19 cellular contexts compared by ENCODE assay signal in genomic region chr1:116321766-116322175, GRCh38. TPM values are rescaled to one million over a fixed set of nuclear protein-coding genes. Genes with fewer than 3 reads are reported as not detected.
DNase-seq lines count a peak whose midpoint lies in the region; ATAC-seq and TF ChIP-seq lines count a peak whose summit lies in the region.
"Had no signal": no experiment of that assay in that cellular context is flagged by ENCODE, and none has a peak within 500 bp of the region (broad histone marks: within the 10 kb centered on the region; RNA-seq: fewer than 3 reads in every experiment).

No MANE protein-coding gene starts in this region.

- H3K36me3 ChIP-seq in DND-41 (ENCODE audit: insufficient read depth, low read length) (no peaks in the 10 kb centered on the region), left lung (no peaks in the 10 kb centered on the region)
- H3K36me3 ChIP-seq: BLaER1, upper lobe of left lung, WERI-Rb-1 had no signal

- TF ChIP-seq CTCF in DND-41 (IDR thresholded peaks at IDR 0.05; ENCODE audit: borderline replicate concordance, extremely low read depth, low read length, poor library complexity, severe bottlenecking) (no peak), left lung (IDR thresholded peaks at IDR 0.05) (no peak)

- TF ChIP-seq POLR2A in erythroblast (IDR thresholded peaks at IDR 0.05; ENCODE audit: low read length) = no peak

- H3K4me1 ChIP-seq in DND-41 (ENCODE audit: insufficient read depth, low read length) (peaks cover 33% of the 10 kb centered on the region), left lung (no peaks in the 10 kb centered on the region)

- peak; percentile 17 for DNase-seq in COR-L47 (lab: John Stamatoyannopoulos, UW)
- peak; percentile 71 for DNase-seq in DND-41
- DNase-seq in SHP77 (lab: John Stamatoyannopoulos, UW) = peak; percentile 87 to 94
- no peak for DNase-seq in left lung
- no peak for DNase-seq in NCI-H2107 (lab: John Stamatoyannopoulos, UW)
- no peak for DNase-seq in DMS 273 (lab: John Stamatoyannopoulos, UW; ENCODE audit: unreplicated experiment)
- no peak for DNase-seq in erythroblast (lab: John Stamatoyannopoulos, UW)
- no peak for DNase-seq in GM03348 (ENCODE audit: low spot score)
- DNase-seq: activated CD8-positive, alpha-beta memory T cell treated with anti-CD3 and anti-CD28 coated beads, Interleukin-2, amount 10 ng/mL, durations not matched to agents 7 days and 5 days; GM23248; immature natural killer cell; NCI-H82; nephron progenitor cell; stimulated activated naive CD8-positive, alpha-beta T cell treated with anti-CD3 and anti-CD28 coated beads, Interleukin-15, Interleukin-2, amounts not matched to agents 100 U/mL and 50 U/mL, for 24 hours; SW 1271; upper lobe of left lung; WERI-Rb-1 had no signal

- H3K27ac ChIP-seq in DND-41 (ENCODE audit: low read length) (peak overlapping the region; percentile 6; the same call in 1 of the 2 replicates), left lung (no peak overlapping the region)
- H3K27ac ChIP-seq: BLaER1, GM23248, KMS-11, upper lobe of left lung, WERI-Rb-1 had no signal

- no peak overlapping the region for H3K9ac ChIP-seq in DND-41 (ENCODE audit: low read depth, low read length)
- H3K9ac ChIP-seq: BLaER1, GM23248, KMS-11 had no signal

- H3K9me3 ChIP-seq in DND-41 (ENCODE audit: insufficient read depth, low read length, severe bottlenecking) (no peaks in the 10 kb centered on the region), left lung (no peaks in the 10 kb centered on the region)
- H3K9me3 ChIP-seq: BLaER1, upper lobe of left lung had no signal

- no peaks in the 10 kb centered on the region for H3K79me2 ChIP-seq in DND-41 (ENCODE audit: insufficient read depth, low read length)

- 0 out of 2 replicates have a peak overlapping the region, but pooled peaks have one; percentile 20 for H2AFZ ChIP-seq in DND-41 (ENCODE audit: low read depth, low read length)
- H2AFZ ChIP-seq: GM23248 had no signal

- H3K27me3 ChIP-seq in DND-41 (ENCODE audit: insufficient read depth, low read length, poor library complexity) (no peaks in the 10 kb centered on the region), left lung (no peaks in the 10 kb centered on the region)
- H3K27me3 ChIP-seq: BLaER1, upper lobe of left lung had no signal

- ATAC-seq in DND-41 (ENCODE audit: insufficient read depth, low read depth) = peak; percentile 42
- ATAC-seq in left lung = peak; percentile 57
- ATAC-seq: activated CD8-positive, alpha-beta memory T cell treated with anti-CD3 and anti-CD28 coated beads, Interleukin-2, amount 10 ng/mL, durations not matched to agents 7 days and 5 days; stimulated activated naive CD8-positive, alpha-beta T cell treated with anti-CD3 and anti-CD28 coated beads, Interleukin-15, Interleukin-2, amounts not matched to agents 100 U/mL and 50 U/mL, for 24 hours had no signal

- H3K4me3 ChIP-seq in DND-41 (ENCODE audit: low read depth in 1 of 2, low read length in 2 of 2) (no peak overlapping the region), left lung (no peak overlapping the region)
- H3K4me3 ChIP-seq: BLaER1, GM23248, upper lobe of left lung had no signal

- intact Hi-C loops in left lung (cut with DNase I) = no loop called here

- H3K4me2 ChIP-seq in DND-41 (ENCODE audit: insufficient read depth, low read length) = no peak overlapping the region; the same call in 1 of the 2 replicates
- H3K4me2 ChIP-seq: BLaER1, KMS-11 had no signal

- no peaks in the 10 kb centered on the region for H4K20me1 ChIP-seq in DND-41 (ENCODE audit: insufficient read depth, low read length)
- H4K20me1 ChIP-seq: BLaER1 had no signal

RNA-seq across cellular contexts. Expression of gene ATP1A1, which starts 51.3 kb away (rescaled TPM):
- 100 to 1,000 TPM; 686 to 731 TPM for total RNA-seq in left lung

Comparison
In these comparisons a context has a peak if more than half of its experiments do, and no peak if none do; other contexts are left out.
1. DNase-seq: peak in COR-L47 (single experiment), DND-41 (single experiment) and SHP77 (2 of 2); none in left lung (0 of 2), NCI-H2107 (single experiment), DMS 273 (single experiment), erythroblast (0 of 2) and GM03348 (single experiment).